4 cellular contexts compared by ENCODE assay signal in genomic region chr3:54104084-54104483, GRCh38. TPM values are rescaled to one million over a fixed set of nuclear protein-coding genes. Genes with fewer than 3 reads are reported as not detected.
"Had no signal": no experiment of that assay in that cellular context is flagged by ENCODE, and none has a peak within 500 bp of the region (broad histone marks: within the 10 kb centered on the region; RNA-seq: fewer than 3 reads in every experiment).

No MANE protein-coding gene starts in this region.

- H3K4me3 ChIP-seq: GM12878 had no signal

- ATAC-seq: GM12878 had no signal

- DNase-seq: GDM1, GF-D8 had no signal

RNA-seq across cellular contexts. Expression of gene CACNA2D3, which starts 18.3 kb away (rescaled TPM):
- total RNA-seq: G401, GM12878 had no signal
- polyA plus RNA-seq: GM12878 had no signal
